ENCODE assay signal across 1 cellular context in the genomic region with DNA sequence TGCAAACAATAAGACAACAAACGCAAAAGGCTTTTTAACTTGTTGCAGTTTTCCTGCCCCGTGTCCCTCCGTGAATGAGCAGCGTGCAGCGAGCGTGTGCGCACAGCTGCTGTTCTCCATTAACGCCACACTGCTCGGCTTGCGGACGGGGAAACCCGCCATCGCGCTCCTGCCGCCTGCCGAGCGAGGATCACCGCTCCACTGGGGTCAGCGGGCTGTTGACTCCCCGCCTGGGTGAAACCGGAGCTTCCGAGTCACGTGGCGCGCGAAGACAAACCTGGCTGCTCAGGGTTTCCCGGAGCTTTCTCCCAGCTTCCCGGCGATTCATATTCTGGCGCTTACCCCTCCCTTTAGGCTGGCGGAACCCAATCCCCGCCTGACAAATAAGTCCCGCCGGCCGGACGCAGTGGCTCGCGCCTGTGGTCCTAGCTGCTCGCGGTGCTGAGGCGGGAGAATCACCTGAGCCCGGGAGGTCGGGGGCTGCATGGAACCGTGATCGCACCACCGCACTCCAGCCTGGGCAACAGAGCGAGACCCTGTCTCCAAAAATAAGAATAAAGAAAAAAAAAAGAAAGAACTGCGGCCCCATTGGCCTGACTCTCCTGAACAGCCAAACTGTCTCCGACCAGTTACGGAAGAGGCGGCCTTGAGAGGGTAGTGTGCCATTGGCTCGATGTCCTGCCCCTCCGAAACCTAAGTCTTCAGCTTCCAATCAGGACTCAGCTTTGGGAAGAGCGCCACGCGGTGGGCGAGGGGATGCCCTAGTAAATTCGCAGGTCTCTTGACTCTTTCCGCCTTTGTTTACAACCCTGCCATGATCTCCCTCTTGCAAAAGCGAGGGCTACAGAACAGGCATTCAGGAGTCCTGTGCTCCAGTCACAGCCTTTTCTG.
TF ChIP-seq lines count a peak whose summit lies in the region.

A gene with protein sequence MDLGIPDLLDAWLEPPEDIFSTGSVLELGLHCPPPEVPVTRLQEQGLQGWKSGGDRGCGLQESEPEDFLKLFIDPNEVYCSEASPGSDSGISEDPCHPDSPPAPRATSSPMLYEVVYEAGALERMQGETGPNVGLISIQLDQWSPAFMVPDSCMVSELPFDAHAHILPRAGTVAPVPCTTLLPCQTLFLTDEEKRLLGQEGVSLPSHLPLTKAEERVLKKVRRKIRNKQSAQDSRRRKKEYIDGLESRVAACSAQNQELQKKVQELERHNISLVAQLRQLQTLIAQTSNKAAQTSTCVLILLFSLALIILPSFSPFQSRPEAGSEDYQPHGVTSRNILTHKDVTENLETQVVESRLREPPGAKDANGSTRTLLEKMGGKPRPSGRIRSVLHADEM (plus strand): TSS at position 794 of the 891 bp plus-strand sequence. CDS start 624 bp downstream, outside the sequence.

TF ChIP-seq in HepG2, 621 proteins besides CTCF, POLR2A, EP300 and RAD21 (continued from another document and continues in another):
- TF ChIP-seq, protein P1, sequence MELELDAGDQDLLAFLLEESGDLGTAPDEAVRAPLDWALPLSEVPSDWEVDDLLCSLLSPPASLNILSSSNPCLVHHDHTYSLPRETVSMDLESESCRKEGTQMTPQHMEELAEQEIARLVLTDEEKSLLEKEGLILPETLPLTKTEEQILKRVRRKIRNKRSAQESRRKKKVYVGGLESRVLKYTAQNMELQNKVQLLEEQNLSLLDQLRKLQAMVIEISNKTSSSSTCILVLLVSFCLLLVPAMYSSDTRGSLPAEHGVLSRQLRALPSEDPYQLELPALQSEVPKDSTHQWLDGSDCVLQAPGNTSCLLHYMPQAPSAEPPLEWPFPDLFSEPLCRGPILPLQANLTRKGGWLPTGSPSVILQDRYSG (CRISPR knock-in tag; IDR thresholded peaks at IDR 0.05) = 0 out of 2 replicates have a peak, but pooled peaks have one; percentile 84
- TF ChIP-seq, protein P2, sequence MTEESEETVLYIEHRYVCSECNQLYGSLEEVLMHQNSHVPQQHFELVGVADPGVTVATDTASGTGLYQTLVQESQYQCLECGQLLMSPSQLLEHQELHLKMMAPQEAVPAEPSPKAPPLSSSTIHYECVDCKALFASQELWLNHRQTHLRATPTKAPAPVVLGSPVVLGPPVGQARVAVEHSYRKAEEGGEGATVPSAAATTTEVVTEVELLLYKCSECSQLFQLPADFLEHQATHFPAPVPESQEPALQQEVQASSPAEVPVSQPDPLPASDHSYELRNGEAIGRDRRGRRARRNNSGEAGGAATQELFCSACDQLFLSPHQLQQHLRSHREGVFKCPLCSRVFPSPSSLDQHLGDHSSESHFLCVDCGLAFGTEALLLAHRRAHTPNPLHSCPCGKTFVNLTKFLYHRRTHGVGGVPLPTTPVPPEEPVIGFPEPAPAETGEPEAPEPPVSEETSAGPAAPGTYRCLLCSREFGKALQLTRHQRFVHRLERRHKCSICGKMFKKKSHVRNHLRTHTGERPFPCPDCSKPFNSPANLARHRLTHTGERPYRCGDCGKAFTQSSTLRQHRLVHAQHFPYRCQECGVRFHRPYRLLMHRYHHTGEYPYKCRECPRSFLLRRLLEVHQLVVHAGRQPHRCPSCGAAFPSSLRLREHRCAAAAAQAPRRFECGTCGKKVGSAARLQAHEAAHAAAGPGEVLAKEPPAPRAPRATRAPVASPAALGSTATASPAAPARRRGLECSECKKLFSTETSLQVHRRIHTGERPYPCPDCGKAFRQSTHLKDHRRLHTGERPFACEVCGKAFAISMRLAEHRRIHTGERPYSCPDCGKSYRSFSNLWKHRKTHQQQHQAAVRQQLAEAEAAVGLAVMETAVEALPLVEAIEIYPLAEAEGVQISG (CRISPR knock-in tag; IDR thresholded peaks at IDR 0.05) = peak; percentile 83
- TF ChIP-seq ZMAT3 (CRISPR knock-in tag; conservative IDR thresholded peaks at IDR 0.05) = peak; percentile 94
- peak; percentile 100 for TF ChIP-seq ZNF121 (CRISPR knock-in tag; IDR thresholded peaks at IDR 0.05)
- TF ChIP-seq PHF20 (CRISPR knock-in tag; IDR thresholded peaks at IDR 0.05) = peak; percentile 81
- peak; percentile 91 for TF ChIP-seq ARID4A (CRISPR knock-in tag; IDR thresholded peaks at IDR 0.05; ENCODE audit: borderline replicate concordance)
- peak in 1 of 2 experiments; percentile 67; a peak in 2 of 4 replicates for TF ChIP-seq NR2F1 (CRISPR knock-in tag; IDR thresholded peaks at IDR 0.05)
- TF ChIP-seq SRY (CRISPR knock-in tag; IDR thresholded peaks at IDR 0.05) = peak; percentile 85; the same call in 1 of the 2 replicates
- TF ChIP-seq ZBTB25 (CRISPR knock-in tag; IDR thresholded peaks at IDR 0.05) = peak; percentile 85
- peak; percentile 92 for TF ChIP-seq CCDC6 (CRISPR knock-in tag; IDR thresholded peaks at IDR 0.05)
- TF ChIP-seq SMC3 (IDR thresholded peaks at IDR 0.05; ENCODE audit: low read length) = no peak
- TF ChIP-seq ZNF510 (CRISPR knock-in tag; IDR thresholded peaks at IDR 0.05; ENCODE audit: low read depth) = peak; percentile 89
- peak; percentile 93; the same call in 1 of the 2 replicates for TF ChIP-seq ZNF558 (CRISPR knock-in tag; IDR thresholded peaks at IDR 0.05; ENCODE audit: borderline replicate concordance)
- no peak for TF ChIP-seq TCF7 (IDR thresholded peaks at IDR 0.05; ENCODE audit: low read depth)
- TF ChIP-seq REXO4 (CRISPR knock-in tag; IDR thresholded peaks at IDR 0.05; ENCODE audit: borderline replicate concordance) = no peak
- TF ChIP-seq ZNF234 (CRISPR knock-in tag; conservative IDR thresholded peaks at IDR 0.05) = peak; percentile 79; the same call in 1 of the 2 replicates
- no peak for TF ChIP-seq MBNL3 (CRISPR knock-in tag; conservative IDR thresholded peaks at IDR 0.05)
- TF ChIP-seq KDM4B (CRISPR knock-in tag; IDR thresholded peaks at IDR 0.05) = 0 out of 2 replicates have a peak, but pooled peaks have one; percentile 33
- TF ChIP-seq TEAD2 (CRISPR knock-in tag; IDR thresholded peaks at IDR 0.05) = 0 out of 2 replicates have a peak, but pooled peaks have one; percentile 61
- no peak; the same call in 1 of the 2 replicates for TF ChIP-seq GABPA (IDR thresholded peaks at IDR 0.05; ENCODE audit: low read depth, low read length)
- TF ChIP-seq GABPA (CRISPR knock-in tag; IDR thresholded peaks at IDR 0.05; ENCODE audit: low read depth) = peak; percentile 75
- TF ChIP-seq TIGD3 (CRISPR knock-in tag; IDR thresholded peaks at IDR 0.05; ENCODE audit: borderline replicate concordance) = 0 out of 2 replicates have a peak, but pooled peaks have one; percentile 61
- no peak; the same call in 1 of the 2 replicates for TF ChIP-seq CHD4 (IDR thresholded peaks at IDR 0.05; ENCODE audit: borderline replicate concordance, low read length)
- TF ChIP-seq ZBTB1 (CRISPR knock-in tag; IDR thresholded peaks at IDR 0.05; ENCODE audit: borderline replicate concordance) = no peak
- TF ChIP-seq, protein P3, sequence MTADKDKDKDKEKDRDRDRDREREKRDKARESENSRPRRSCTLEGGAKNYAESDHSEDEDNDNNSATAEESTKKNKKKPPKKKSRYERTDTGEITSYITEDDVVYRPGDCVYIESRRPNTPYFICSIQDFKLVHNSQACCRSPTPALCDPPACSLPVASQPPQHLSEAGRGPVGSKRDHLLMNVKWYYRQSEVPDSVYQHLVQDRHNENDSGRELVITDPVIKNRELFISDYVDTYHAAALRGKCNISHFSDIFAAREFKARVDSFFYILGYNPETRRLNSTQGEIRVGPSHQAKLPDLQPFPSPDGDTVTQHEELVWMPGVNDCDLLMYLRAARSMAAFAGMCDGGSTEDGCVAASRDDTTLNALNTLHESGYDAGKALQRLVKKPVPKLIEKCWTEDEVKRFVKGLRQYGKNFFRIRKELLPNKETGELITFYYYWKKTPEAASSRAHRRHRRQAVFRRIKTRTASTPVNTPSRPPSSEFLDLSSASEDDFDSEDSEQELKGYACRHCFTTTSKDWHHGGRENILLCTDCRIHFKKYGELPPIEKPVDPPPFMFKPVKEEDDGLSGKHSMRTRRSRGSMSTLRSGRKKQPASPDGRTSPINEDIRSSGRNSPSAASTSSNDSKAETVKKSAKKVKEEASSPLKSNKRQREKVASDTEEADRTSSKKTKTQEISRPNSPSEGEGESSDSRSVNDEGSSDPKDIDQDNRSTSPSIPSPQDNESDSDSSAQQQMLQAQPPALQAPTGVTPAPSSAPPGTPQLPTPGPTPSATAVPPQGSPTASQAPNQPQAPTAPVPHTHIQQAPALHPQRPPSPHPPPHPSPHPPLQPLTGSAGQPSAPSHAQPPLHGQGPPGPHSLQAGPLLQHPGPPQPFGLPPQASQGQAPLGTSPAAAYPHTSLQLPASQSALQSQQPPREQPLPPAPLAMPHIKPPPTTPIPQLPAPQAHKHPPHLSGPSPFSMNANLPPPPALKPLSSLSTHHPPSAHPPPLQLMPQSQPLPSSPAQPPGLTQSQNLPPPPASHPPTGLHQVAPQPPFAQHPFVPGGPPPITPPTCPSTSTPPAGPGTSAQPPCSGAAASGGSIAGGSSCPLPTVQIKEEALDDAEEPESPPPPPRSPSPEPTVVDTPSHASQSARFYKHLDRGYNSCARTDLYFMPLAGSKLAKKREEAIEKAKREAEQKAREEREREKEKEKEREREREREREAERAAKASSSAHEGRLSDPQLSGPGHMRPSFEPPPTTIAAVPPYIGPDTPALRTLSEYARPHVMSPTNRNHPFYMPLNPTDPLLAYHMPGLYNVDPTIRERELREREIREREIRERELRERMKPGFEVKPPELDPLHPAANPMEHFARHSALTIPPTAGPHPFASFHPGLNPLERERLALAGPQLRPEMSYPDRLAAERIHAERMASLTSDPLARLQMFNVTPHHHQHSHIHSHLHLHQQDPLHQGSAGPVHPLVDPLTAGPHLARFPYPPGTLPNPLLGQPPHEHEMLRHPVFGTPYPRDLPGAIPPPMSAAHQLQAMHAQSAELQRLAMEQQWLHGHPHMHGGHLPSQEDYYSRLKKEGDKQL (CRISPR knock-in tag; IDR thresholded peaks at IDR 0.05; ENCODE audit: low read depth) = peak; percentile 52; the same call in 1 of the 2 replicates
- TF ChIP-seq ZBTB7A (CRISPR knock-in tag; IDR thresholded peaks at IDR 0.05) = peak; percentile 62; the same call in 1 of the 2 replicates
- TF ChIP-seq MED13 (CRISPR knock-in tag; IDR thresholded peaks at IDR 0.05) = no peak
- no peak for TF ChIP-seq NFIB (CRISPR knock-in tag; IDR thresholded peaks at IDR 0.05; ENCODE audit: borderline replicate concordance)
- peak; percentile 74; the same call in 1 of the 2 replicates for TF ChIP-seq ZSCAN9 (CRISPR knock-in tag; IDR thresholded peaks at IDR 0.05; ENCODE audit: borderline replicate concordance)
- TF ChIP-seq, protein P4, sequence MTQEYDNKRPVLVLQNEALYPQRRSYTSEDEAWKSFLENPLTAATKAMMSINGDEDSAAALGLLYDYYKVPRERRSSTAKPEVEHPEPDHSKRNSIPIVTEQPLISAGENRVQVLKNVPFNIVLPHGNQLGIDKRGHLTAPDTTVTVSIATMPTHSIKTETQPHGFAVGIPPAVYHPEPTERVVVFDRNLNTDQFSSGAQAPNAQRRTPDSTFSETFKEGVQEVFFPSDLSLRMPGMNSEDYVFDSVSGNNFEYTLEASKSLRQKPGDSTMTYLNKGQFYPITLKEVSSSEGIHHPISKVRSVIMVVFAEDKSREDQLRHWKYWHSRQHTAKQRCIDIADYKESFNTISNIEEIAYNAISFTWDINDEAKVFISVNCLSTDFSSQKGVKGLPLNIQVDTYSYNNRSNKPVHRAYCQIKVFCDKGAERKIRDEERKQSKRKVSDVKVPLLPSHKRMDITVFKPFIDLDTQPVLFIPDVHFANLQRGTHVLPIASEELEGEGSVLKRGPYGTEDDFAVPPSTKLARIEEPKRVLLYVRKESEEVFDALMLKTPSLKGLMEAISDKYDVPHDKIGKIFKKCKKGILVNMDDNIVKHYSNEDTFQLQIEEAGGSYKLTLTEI (CRISPR knock-in tag; conservative IDR thresholded peaks at IDR 0.05) = no peak
- TF ChIP-seq RARA (CRISPR knock-in tag; IDR thresholded peaks at IDR 0.05) = peak; percentile 70
- TF ChIP-seq RBAK (CRISPR knock-in tag; IDR thresholded peaks at IDR 0.05) = no peak
